19 cellular contexts compared by ENCODE assay signal in the genomic region with DNA sequence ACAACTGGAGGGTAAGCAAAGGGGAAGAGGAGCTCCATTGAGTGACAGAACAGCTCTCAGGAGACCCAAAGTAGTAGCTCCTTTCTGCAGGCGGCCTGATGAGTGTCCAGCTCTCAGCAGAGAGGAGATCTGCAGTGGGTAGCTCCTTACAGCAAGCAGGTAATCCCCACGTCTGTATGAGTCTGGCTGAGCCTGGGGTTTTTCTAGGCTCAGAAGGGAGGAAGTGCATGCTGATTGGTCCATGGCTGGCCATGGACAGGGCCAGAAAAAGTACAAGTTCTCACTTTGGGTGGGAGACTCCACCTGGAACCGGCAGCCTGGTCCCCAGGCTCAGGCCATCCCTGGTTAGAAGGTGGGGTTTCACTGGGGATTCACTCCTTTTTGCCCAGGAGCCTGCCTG.
"Had no signal": no experiment of that assay in that cellular context is flagged by ENCODE, and none has a peak within 500 bp of the region (broad histone marks: within the 10 kb centered on the region; RNA-seq: fewer than 3 reads in every experiment).

No MANE protein-coding gene starts in this region.

- H3K27ac ChIP-seq: brain microvascular endothelial cell, KMS-11 had no signal

- H3K9ac ChIP-seq: KMS-11 had no signal

- H3K4me1 Mint-ChIP-seq: activated B cell treated with CpG ODN at 0.5 μM for 24 hours; activated CD4-positive, alpha-beta T cell treated with anti-CD3 and anti-CD28 coated beads, Interleukin-2, amount 10 ng/mL, durations not matched to agents 24 days and 14 days; activated CD8-positive, alpha-beta memory T cell treated with anti-CD3 and anti-CD28 coated beads, Interleukin-2, amount 10 ng/mL, durations not matched to agents 7 days and 5 days; activated naive CD8-positive, alpha-beta T cell treated with anti-CD3 and anti-CD28 coated beads for 36 hours had no signal

- H3K9me3 ChIP-seq: MG63 had no signal

- H3K4me3 Mint-ChIP-seq: activated B cell treated with CpG ODN at 0.5 μM for 24 hours; activated CD4-positive, alpha-beta T cell treated with anti-CD3 and anti-CD28 coated beads, Interleukin-2, amount 10 ng/mL, durations not matched to agents 24 days and 14 days; activated CD8-positive, alpha-beta memory T cell treated with anti-CD3 and anti-CD28 coated beads, Interleukin-2, amount 10 ng/mL, durations not matched to agents 7 days and 5 days; activated naive CD4-positive, alpha-beta T cell treated with anti-CD3 and anti-CD28 coated beads for 36 hours; activated naive CD8-positive, alpha-beta T cell treated with anti-CD3 and anti-CD28 coated beads for 36 hours; activated T-cell treated with anti-CD3 and anti-CD28 coated beads, Interleukin-2, amount 50 U/mL, for 4 hours; T-helper 1 cell treated with Interleukin-12 subunit alpha and Interleukin-12 subunit beta and Interleukin-4 antibody, amounts not matched to agents 30 μg/mL and 1 μg/mL, for 36 hours had no signal

- H3K36me3 Mint-ChIP-seq: activated CD8-positive, alpha-beta memory T cell treated with anti-CD3 and anti-CD28 coated beads, Interleukin-2, amount 10 ng/mL, durations not matched to agents 7 days and 5 days; activated naive CD8-positive, alpha-beta T cell treated with anti-CD3 and anti-CD28 coated beads for 36 hours had no signal

- H3K27me3 Mint-ChIP-seq: activated B cell treated with CpG ODN at 0.5 μM for 24 hours; activated CD4-positive, alpha-beta T cell treated with anti-CD3 and anti-CD28 coated beads, Interleukin-2, amount 10 ng/mL, durations not matched to agents 24 days and 14 days; activated CD8-positive, alpha-beta memory T cell treated with anti-CD3 and anti-CD28 coated beads, Interleukin-2, amount 10 ng/mL, durations not matched to agents 7 days and 5 days; activated naive CD8-positive, alpha-beta T cell treated with anti-CD3 and anti-CD28 coated beads for 36 hours had no signal

- H3K4me2 ChIP-seq: KMS-11 had no signal

- H3K9me3 Mint-ChIP-seq: activated B cell treated with CpG ODN at 0.5 μM for 24 hours; activated CD4-positive, alpha-beta T cell treated with anti-CD3 and anti-CD28 coated beads, Interleukin-2, amount 10 ng/mL, durations not matched to agents 24 days and 14 days; activated naive CD4-positive, alpha-beta T cell treated with anti-CD3 and anti-CD28 coated beads for 36 hours; activated naive CD8-positive, alpha-beta T cell treated with anti-CD3 and anti-CD28 coated beads for 36 hours; activated T-cell treated with anti-CD3 and anti-CD28 coated beads, Interleukin-2, amount 50 U/mL, for 4 hours; T-helper 1 cell treated with Interleukin-12 subunit alpha and Interleukin-12 subunit beta and Interleukin-4 antibody, amounts not matched to agents 30 μg/mL and 1 μg/mL, for 36 hours had no signal

- ATAC-seq: activated CD8-positive, alpha-beta memory T cell treated with anti-CD3 and anti-CD28 coated beads, Interleukin-2, amount 10 ng/mL, durations not matched to agents 7 days and 5 days; activated T-cell treated with anti-CD3 and anti-CD28 coated beads, Interleukin-2, amount 50 U/mL, for 4 hours had no signal

- H3K27me3 ChIP-seq: brain microvascular endothelial cell, MG63 had no signal

- DNase-seq: activated B cell treated with CpG ODN at 0.5 μM for 24 hours; activated CD4-positive, alpha-beta T cell treated with anti-CD3 and anti-CD28 coated beads for 1 hour; activated CD4-positive, alpha-beta T cell treated with anti-CD3 and anti-CD28 coated beads, Interleukin-2, amount 10 ng/mL, durations not matched to agents 24 days and 14 days; activated CD4-positive, alpha-beta T cell treated with anti-CD3 and anti-CD28 coated beads, Interleukin-2, amount 50 U/mL, for 48 hours; activated CD8-positive, alpha-beta memory T cell treated with anti-CD3 and anti-CD28 coated beads, Interleukin-2, amount 10 ng/mL, durations not matched to agents 7 days and 5 days; activated effector memory CD4-positive, alpha-beta T cell treated with anti-CD3 and anti-CD28 coated beads, Interleukin-2, amount 50 U/mL, for 16 hours; activated naive CD4-positive, alpha-beta T cell treated with anti-CD3 and anti-CD28 coated beads for 36 hours; activated naive CD8-positive, alpha-beta T cell treated with anti-CD3 and anti-CD28 coated beads for 36 hours; activated T-cell treated with anti-CD3 and anti-CD28 coated beads, Interleukin-2, amount 50 U/mL, for 4 hours; brain microvascular endothelial cell; MG63; NCI-H1105; NCI-H1436; NCI-H1694 treated with DMSO at 0.1 percent for 48 hours; NCI-H2081; NCI-H446; T-helper 9 cell had no signal

- H3K36me3 ChIP-seq: brain microvascular endothelial cell, MG63 had no signal

- H3K27ac Mint-ChIP-seq: activated B cell treated with CpG ODN at 0.5 μM for 24 hours; activated CD4-positive, alpha-beta T cell treated with anti-CD3 and anti-CD28 coated beads, Interleukin-2, amount 10 ng/mL, durations not matched to agents 24 days and 14 days; activated CD8-positive, alpha-beta memory T cell treated with anti-CD3 and anti-CD28 coated beads, Interleukin-2, amount 10 ng/mL, durations not matched to agents 7 days and 5 days; activated naive CD4-positive, alpha-beta T cell treated with anti-CD3 and anti-CD28 coated beads for 36 hours; activated naive CD8-positive, alpha-beta T cell treated with anti-CD3 and anti-CD28 coated beads for 36 hours; T-helper 1 cell treated with Interleukin-12 subunit alpha and Interleukin-12 subunit beta and Interleukin-4 antibody, amounts not matched to agents 30 μg/mL and 1 μg/mL, for 36 hours had no signal

- H3K4me3 ChIP-seq: MG63 had no signal
